Comparison of ENCODE assay signal across 9 cellular contexts in the genomic region with DNA sequence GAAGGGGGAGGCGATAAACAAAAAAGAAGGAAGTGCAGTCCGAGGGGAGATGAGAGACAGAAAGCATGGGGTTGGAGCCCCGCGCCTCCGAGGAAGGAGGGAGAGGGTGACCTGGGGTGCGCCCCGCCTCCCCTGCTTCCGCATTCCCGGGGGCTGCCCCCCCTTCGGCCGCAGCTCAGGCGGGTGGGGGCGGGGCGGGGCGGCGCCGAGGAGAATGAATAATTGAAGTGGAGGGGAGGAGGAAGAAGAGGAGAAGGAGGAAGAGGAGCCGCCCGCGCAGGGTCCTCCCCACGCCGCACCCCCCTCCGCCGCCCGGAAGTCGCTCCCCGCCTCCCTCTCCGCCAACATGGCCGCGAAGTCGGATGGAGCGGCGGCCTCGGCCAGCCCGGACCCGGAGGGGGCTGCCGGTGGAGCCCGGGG. TPM values are rescaled to one million over a fixed set of nuclear protein-coding genes. Genes with fewer than 3 reads are reported as not detected.
DNase-seq lines count a peak whose midpoint lies in the region; ATAC-seq and TF ChIP-seq lines count a peak whose summit lies in the region.
"Had no signal": no experiment of that assay in that cellular context is flagged by ENCODE, and none has a peak within 500 bp of the region (broad histone marks: within the 10 kb centered on the region; RNA-seq: fewer than 3 reads in every experiment).

A gene with protein sequence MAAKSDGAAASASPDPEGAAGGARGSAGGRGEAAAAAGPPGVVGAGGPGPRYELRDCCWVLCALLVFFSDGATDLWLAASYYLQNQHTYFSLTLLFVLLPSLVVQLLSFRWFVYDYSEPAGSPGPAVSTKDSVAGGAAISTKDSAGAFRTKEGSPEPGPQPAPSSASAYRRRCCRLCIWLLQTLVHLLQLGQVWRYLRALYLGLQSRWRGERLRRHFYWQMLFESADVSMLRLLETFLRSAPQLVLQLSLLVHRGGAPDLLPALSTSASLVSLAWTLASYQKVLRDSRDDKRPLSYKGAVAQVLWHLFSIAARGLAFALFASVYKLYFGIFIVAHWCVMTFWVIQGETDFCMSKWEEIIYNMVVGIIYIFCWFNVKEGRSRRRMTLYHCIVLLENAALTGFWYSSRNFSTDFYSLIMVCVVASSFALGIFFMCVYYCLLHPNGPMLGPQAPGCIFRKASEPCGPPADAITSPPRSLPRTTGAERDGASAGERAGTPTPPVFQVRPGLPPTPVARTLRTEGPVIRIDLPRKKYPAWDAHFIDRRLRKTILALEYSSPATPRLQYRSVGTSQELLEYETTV (plus strand): TSS at position 322 of the 420 bp plus-strand sequence. CDS start 25 bp downstream, at position 347.

- H4K20me1 ChIP-seq in mammary epithelial cell (ENCODE audit: insufficient read depth, low read length), result no peaks in the 10 kb centered on the region

- dilution Hi-C loops in mammary epithelial cell (cut with HindIII; ENCODE audit: low sequenced_read_pairs), result no loop called here

- H3K9ac ChIP-seq in mammary epithelial cell (ENCODE audit: insufficient read depth, low read length) (no peak within 1 kb of the TSS), endocrine pancreas (ENCODE audit: control insufficient read depth, insufficient read depth, low read length) (peak within 1 kb of the TSS; percentile 65)

- in situ Hi-C loops in mammary epithelial cell (cut with MboI; ENCODE audit: low sequenced_read_pairs in 2 of 2), result no loop called here

- intact Hi-C loops in breast epithelium (cut with DNase I; ENCODE audit: low total_unique reads), result no loop called here
- intact Hi-C loops in mammary epithelial cell (cut with micrococcal nuclease), result loop anchor here (5.0 kb wide), 1 partner anchor 49 kb away; no protein-coding TSS in a partner anchor

- peaks cover 72% of the 10 kb centered on the region for H3K27me3 Mint-ChIP-seq in stimulated activated memory B cell treated with anti-CD40 and anti-IgM and Interleukin-4, amounts not matched to agents 10 μg/mL and 1 μg/mL and 100 μg/mL, for 72 hours

- H3K27ac Mint-ChIP-seq in stimulated activated memory B cell treated with anti-CD40 and anti-IgM and Interleukin-4, amounts not matched to agents 10 μg/mL and 1 μg/mL and 100 μg/mL, for 72 hours, result no peak within 1 kb of the TSS

- no peaks in the 10 kb centered on the region for H3K9me3 Mint-ChIP-seq in stimulated activated memory B cell treated with anti-CD40 and anti-IgM and Interleukin-4, amounts not matched to agents 10 μg/mL and 1 μg/mL and 100 μg/mL, for 72 hours

- H3K27me3 ChIP-seq in breast epithelium (peaks cover 0 to 57% of the 10 kb centered on the region in 2 donors), mammary epithelial cell (ENCODE audit: insufficient read depth, low read length) (peaks cover 17% of the 10 kb centered on the region), endocrine pancreas (ENCODE audit: control insufficient read depth, insufficient read depth, low read length) (no peaks in the 10 kb centered on the region)

- H3K27ac ChIP-seq in breast epithelium, result no peak within 1 kb of the TSS
- H3K27ac ChIP-seq in mammary epithelial cell (ENCODE audit: insufficient read depth, low read depth, low read length), result no peak within 1 kb of the TSS

- H3K9me3 ChIP-seq in breast epithelium, result no peaks in the 10 kb centered on the region
- H3K9me3 ChIP-seq in mammary epithelial cell (replicated peaks; ENCODE audit: insufficient read depth, low read length), result no peaks in the 10 kb centered on the region
- H3K9me3 ChIP-seq in endocrine pancreas (ENCODE audit: control insufficient read depth, low read length), result no peaks in the 10 kb centered on the region
- H3K9me3 ChIP-seq: mucosa of descending colon had no signal

- H2AFZ ChIP-seq in mammary epithelial cell (ENCODE audit: low read depth, low read length), result no peak within 1 kb of the TSS

- ATAC-seq in stimulated activated memory B cell treated with anti-CD40 and anti-IgM and Interleukin-4, amounts not matched to agents 10 μg/mL and 1 μg/mL and 100 μg/mL, for 72 hours, result peak; percentile 22
- ATAC-seq in GM21526 (IDR thresholded peaks at IDR 0.05; ENCODE audit: low FRiP score, unreplicated experiment) (no peak), GM19395 (IDR thresholded peaks at IDR 0.05; ENCODE audit: unreplicated experiment) (no peak)

- BruUV-seq in mammary epithelial cell (replicated peaks; lab: Mats Ljungman, UMichigan), result no TSS peak

- TF ChIP-seq POLR2A in breast epithelium (IDR thresholded peaks at IDR 0.05), result no peak

- H3K36me3 ChIP-seq in breast epithelium (no peaks in the 10 kb centered on the region), mammary epithelial cell (ENCODE audit: insufficient read depth, low read length) (no peaks in the 10 kb centered on the region), endocrine pancreas (ENCODE audit: control insufficient read depth, insufficient read depth, low read length) (no peaks in the 10 kb centered on the region)

- H3K4me3 Mint-ChIP-seq in stimulated activated memory B cell treated with anti-CD40 and anti-IgM and Interleukin-4, amounts not matched to agents 10 μg/mL and 1 μg/mL and 100 μg/mL, for 72 hours, result peak within 1 kb of the TSS; percentile 82

- peaks cover 14% of the 10 kb centered on the region for H3K4me1 Mint-ChIP-seq in stimulated activated memory B cell treated with anti-CD40 and anti-IgM and Interleukin-4, amounts not matched to agents 10 μg/mL and 1 μg/mL and 100 μg/mL, for 72 hours

- H3K4me3 ChIP-seq in breast epithelium, result peak within 1 kb of the TSS in 2 of 3 donors; percentile 6 to 40
- no peak within 1 kb of the TSS for H3K4me3 ChIP-seq in mammary epithelial cell (replicated peaks in 1 of 3; ENCODE audit: insufficient read depth in 1 of 3, low read depth in 2 of 3, low read length in 3 of 3)
- H3K4me3 ChIP-seq in endocrine pancreas (ENCODE audit: control insufficient read depth, insufficient read depth, low read length), result peak within 1 kb of the TSS; percentile 55
- H3K4me3 ChIP-seq: mucosa of descending colon had no signal

- DNase-seq in breast epithelium (ENCODE audit: low spot score in 2 of 2) (no peak), mammary epithelial cell (no peak), NCI-H774 (lab: John Stamatoyannopoulos, UW) (peak; percentile 72)
- DNase-seq in activated effector memory CD4-positive, alpha-beta T cell treated with Interleukin-2 at 50 U/mL for 16 hours, result no peak

- no peak within 1 kb of the TSS for H3K4me2 ChIP-seq in mammary epithelial cell (ENCODE audit: insufficient read depth, low read depth, low read length)

- no peak for TF ChIP-seq CTCF in breast epithelium (IDR thresholded peaks at IDR 0.05)
- TF ChIP-seq CTCF in mammary epithelial cell (conservative IDR thresholded peaks at IDR 0.05 in 1 of 2, IDR thresholded peaks at IDR 0.05 in 1 of 2; ENCODE audit: extremely low read depth in 1 of 2, insufficient read depth in 1 of 2, low read depth in 1 of 2, low read length in 2 of 2), result no peak

- CTCF ChIA-PET in mammary epithelial cell (lab: Charles Lee; ENCODE audit: low non-redundant PET), result no interaction called here

- no peaks in the 10 kb centered on the region for H3K36me3 Mint-ChIP-seq in stimulated activated memory B cell treated with anti-CD40 and anti-IgM and Interleukin-4, amounts not matched to agents 10 μg/mL and 1 μg/mL and 100 μg/mL, for 72 hours

- WGBS in mammary epithelial cell (ENCODE audit: low coverage, missing lambda C conversion rate), result no CpG with 5 or more reads among the region's 38 CpGs

- H3K4me1 ChIP-seq in breast epithelium (no peaks in the 10 kb centered on the region), mammary epithelial cell (ENCODE audit: insufficient read depth, low read length) (no peaks in the 10 kb centered on the region), endocrine pancreas (ENCODE audit: control insufficient read depth, insufficient read depth, low read length) (no peaks in the 10 kb centered on the region)

- no peaks in the 10 kb centered on the region for H3K79me2 ChIP-seq in mammary epithelial cell (ENCODE audit: insufficient read depth, low read length)

RNA-seq across cellular contexts. Expression of the gene that starts here (rescaled TPM):
- total RNA-seq in breast epithelium (not detected), mammary epithelial cell (not detected)
- polyA plus RNA-seq in mammary epithelial cell, result not detected
- not detected for polyA minus RNA-seq in mammary epithelial cell

Comparison
In these comparisons a context has a peak if more than half of its experiments do, and no peak if none do; other contexts are left out.
1. H3K4me3 ChIP-seq: peak in breast epithelium (2 of 3) and endocrine pancreas (single experiment); none in mammary epithelial cell (0 of 3).